11 cellular contexts compared by ENCODE assay signal in the genomic region with DNA sequence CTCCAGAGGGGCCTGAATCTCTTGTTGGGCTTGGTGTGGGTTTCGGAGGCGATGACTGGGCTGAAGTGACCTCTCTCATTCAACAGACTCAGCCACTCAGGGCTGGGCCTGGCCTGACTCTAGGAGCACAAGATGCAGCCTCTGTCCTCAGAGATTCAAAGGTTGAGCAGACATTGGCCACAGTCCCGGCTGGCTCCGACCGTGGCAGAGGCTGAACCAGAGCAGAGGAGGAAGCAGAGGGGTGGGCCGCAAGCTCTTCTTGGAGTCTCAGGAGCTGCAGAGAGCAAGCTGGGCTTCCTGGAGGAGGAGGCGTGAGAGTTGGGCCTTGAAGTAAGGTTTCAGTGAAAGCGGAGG. TPM values are rescaled to one million over a fixed set of nuclear protein-coding genes. Genes with fewer than 3 reads are reported as not detected.
DNase-seq lines count a peak whose midpoint lies in the region; ATAC-seq and TF ChIP-seq lines count a peak whose summit lies in the region.
"Had no signal": no experiment of that assay in that cellular context is flagged by ENCODE, and none has a peak within 500 bp of the region (broad histone marks: within the 10 kb centered on the region; RNA-seq: fewer than 3 reads in every experiment).

No MANE protein-coding gene starts in this region.

- intact Hi-C loops in posterior vena cava (cut with DNase I) = no loop called here

- no peaks in the 10 kb centered on the region for H4K20me1 ChIP-seq in OCI-LY3 (ENCODE audit: insufficient read depth, low read length)

- DNase-seq in endodermal cell (peak; percentile 62), posterior vena cava (ENCODE audit: low spot score) (peak; percentile 93), DMS 273 treated with DMSO at 0.1 percent for 48 hours (lab: John Stamatoyannopoulos, UW) (no peak), NAMALWA (ENCODE audit: low spot score) (no peak), hepatic stellate cell (ENCODE audit: low spot score) (no peak)

- H3K27me3 ChIP-seq in OCI-LY3 (ENCODE audit: low read depth, low read length) = no peaks in the 10 kb centered on the region
- peaks cover 33% of the 10 kb centered on the region for H3K27me3 ChIP-seq in endodermal cell (ENCODE audit: control insufficient read depth, insufficient read depth, low read length, poor library complexity, severe bottlenecking)

- TF ChIP-seq POLR2A in GM18526 (IDR thresholded peaks at IDR 0.05; ENCODE audit: extremely low read depth, insufficient read length) = peak; percentile 30

- H3K79me2 ChIP-seq in OCI-LY3 (ENCODE audit: low read length) = peaks cover 30% of the 10 kb centered on the region

- H3K4me1 Mint-ChIP-seq in endodermal cell = peaks cover 19% of the 10 kb centered on the region

- 85 to 86% methylated on average over 4 to 8 of the region's 8 CpGs for WGBS in endodermal cell (ENCODE audit: insufficient coverage in 1 of 2, insufficient read length in 1 of 2), 2 experiments

- H3K9ac ChIP-seq in OCI-LY3 (ENCODE audit: low read length) (peak overlapping the region; percentile 61), endodermal cell (ENCODE audit: extremely low read depth, low read length, poor library complexity, severe bottlenecking) (no peak overlapping the region)

- no peak for ATAC-seq in HG03342 (IDR thresholded peaks at IDR 0.05; ENCODE audit: unreplicated experiment)

- peak overlapping the region; percentile 37 for H3K27ac Mint-ChIP-seq in endodermal cell
- H3K27ac Mint-ChIP-seq: T-helper 2 cell treated with Interferon-gamma antibody and Interleukin-4, amounts not matched to agents 5 μg/mL and 100 μg/mL, for 36 hours had no signal

- H3K27ac ChIP-seq in OCI-LY3 (ENCODE audit: low read length) = peak overlapping the region; percentile 99
- H3K27ac ChIP-seq in endodermal cell (ENCODE audit: low read depth, low read length) = no peak overlapping the region

- no peaks in the 10 kb centered on the region for H3K9me3 Mint-ChIP-seq in endodermal cell
- H3K9me3 Mint-ChIP-seq: T-helper 2 cell treated with Interferon-gamma antibody and Interleukin-4, amounts not matched to agents 5 μg/mL and 100 μg/mL, for 36 hours had no signal

- TF ChIP-seq CTCF in OCI-LY3 (IDR thresholded peaks at IDR 0.05; ENCODE audit: low read depth, low read length) = no peak
- TF ChIP-seq CTCF in endodermal cell (conservative IDR thresholded peaks at IDR 0.05) = no peak

- no peak overlapping the region for H3K4me3 Mint-ChIP-seq in endodermal cell
- H3K4me3 Mint-ChIP-seq: CD4-positive, CD25-positive, alpha-beta regulatory T cell; T-helper 2 cell treated with Interferon-gamma antibody and Interleukin-4, amounts not matched to agents 5 μg/mL and 100 μg/mL, for 36 hours had no signal

- peaks cover 15% of the 10 kb centered on the region for H3K36me3 ChIP-seq in OCI-LY3 (replicated peaks; ENCODE audit: low read depth, low read length)
- no peaks in the 10 kb centered on the region for H3K36me3 ChIP-seq in endodermal cell (ENCODE audit: control insufficient read depth, insufficient read depth, low read length)
- H3K36me3 ChIP-seq: HAP-1 had no signal

- no peak overlapping the region for H2AFZ ChIP-seq in OCI-LY3 (ENCODE audit: low read depth, low read length)

- H3K4me3 ChIP-seq in OCI-LY3 (ENCODE audit: low read length) = peak overlapping the region; percentile 16
- no peak overlapping the region for H3K4me3 ChIP-seq in endodermal cell (ENCODE audit: low read length)
- H3K4me3 ChIP-seq: HAP-1 had no signal

- H3K4me1 ChIP-seq in OCI-LY3 (ENCODE audit: low read length) (peaks cover 99% of the 10 kb centered on the region), endodermal cell (ENCODE audit: control insufficient read depth, insufficient read depth, low read length) (peaks cover 16% of the 10 kb centered on the region)
- H3K4me1 ChIP-seq: HAP-1 had no signal

- peak overlapping the region; percentile 45 for H3K4me2 ChIP-seq in OCI-LY3 (ENCODE audit: low read length)

- H3K36me3 Mint-ChIP-seq in endodermal cell (ENCODE audit: low read depth) = no peaks in the 10 kb centered on the region
- H3K36me3 Mint-ChIP-seq: CD4-positive, CD25-positive, alpha-beta regulatory T cell had no signal

- peaks cover 23% of the 10 kb centered on the region for H3K27me3 Mint-ChIP-seq in endodermal cell (ENCODE audit: insufficient read depth)

- no peaks in the 10 kb centered on the region for H3K9me3 ChIP-seq in OCI-LY3 (ENCODE audit: insufficient read depth, low read length)
- no peaks in the 10 kb centered on the region for H3K9me3 ChIP-seq in endodermal cell (ENCODE audit: control insufficient read depth, low read length)
- H3K9me3 ChIP-seq: HAP-1 had no signal

RNA-seq across cellular contexts. Expression of gene ALG2, which starts 37.7 kb away (rescaled TPM):
- total RNA-seq in endodermal cell (10 to 100 TPM; 27.6 to 28.8 TPM), posterior vena cava (10 to 100 TPM; 22.5 to 25.4 TPM)
- polyA plus RNA-seq in endodermal cell (2013, experiment 1 of 2) = 24.1 TPM
- 21.5 TPM for polyA plus RNA-seq in endodermal cell (2013, experiment 2 of 2)

RNA-seq across cellular contexts. Expression of gene SEC61B, which starts 38.0 kb away (rescaled TPM):
- 100 to 1,000 TPM; 153 to 187 TPM for total RNA-seq in endodermal cell
- 189 TPM for polyA plus RNA-seq in endodermal cell (2013, experiment 1 of 2)
- polyA plus RNA-seq in endodermal cell (2013, experiment 2 of 2) = 214 TPM
- 100 to 1,000 TPM; 108 to 117 TPM for total RNA-seq in posterior vena cava

Comparison
In these comparisons a context has a peak if more than half of its experiments do, and no peak if none do; other contexts are left out.
1. DNase-seq: peak in endodermal cell (single experiment) and posterior vena cava (single experiment); none in DMS 273 treated with DMSO at 0.1 percent for 48 hours (single experiment), NAMALWA (single experiment) and hepatic stellate cell (single experiment).